ENCODE assay signal across 9 cellular contexts in genomic region chr17:31495049-31495885, GRCh38.
DNase-seq lines count a peak whose midpoint lies in the region; ATAC-seq and TF ChIP-seq lines count a peak whose summit lies in the region.
"Had no signal": no experiment of that assay in that cellular context is flagged by ENCODE, and none has a peak within 500 bp of the region (broad histone marks: within the 10 kb centered on the region; RNA-seq: fewer than 3 reads in every experiment).

No MANE protein-coding gene starts in this region.

- peaks cover 2 to 8% (median 3%) of the 10 kb centered on the region in 3 donors for H3K27me3 Mint-ChIP-seq in CD14-positive monocyte (ENCODE audit: low read depth in 3 of 3)

- ATAC-seq in GM18511 (IDR thresholded peaks at IDR 0.05; ENCODE audit: unreplicated experiment) (no peak), HG03571 (IDR thresholded peaks at IDR 0.05; ENCODE audit: unreplicated experiment) (no peak)
- ATAC-seq in activated CD4-positive, CD25-positive, alpha-beta regulatory T cell treated with anti-CD3 and anti-CD28 coated beads, Interleukin-2, amount 50 U/mL, for 24 hours: no peak

- H3K36me3 ChIP-seq in HUES48 (ENCODE audit: control insufficient read depth, insufficient read depth, low read length): no peaks in the 10 kb centered on the region
- H3K36me3 ChIP-seq in liver (ENCODE audit: control insufficient read depth in 4 of 4, insufficient read depth in 3 of 4, low read depth in 1 of 4, low read length in 3 of 4): no peaks in the 10 kb centered on the region

- H3K4me3 ChIP-seq in HUES48 (ENCODE audit: low read depth, low read length): no peak overlapping the region
- no peak overlapping the region for H3K4me3 ChIP-seq in liver (ENCODE audit: low read depth in 1 of 3, low read length in 3 of 3)

- H3K9ac ChIP-seq in HUES48 (ENCODE audit: low read depth, low read length) (no peak overlapping the region), liver (ENCODE audit: low read depth in 1 of 2, low read length in 2 of 2) (no peak overlapping the region)

- no peak for TF ChIP-seq CTCF in CD14-positive monocyte (IDR thresholded peaks at IDR 0.05)
- no peak for TF ChIP-seq CTCF in VCaP (conservative IDR thresholded peaks at IDR 0.05)
- TF ChIP-seq CTCF in liver (IDR thresholded peaks at IDR 0.05; ENCODE audit: low read depth, low read length, missing input control): no peak

- TF ChIP-seq RAD21 in liver (IDR thresholded peaks at IDR 0.05): peak in 1 of 2 donors; percentile 15

- WGBS in liver: 77% methylated on average over 10 of the region's 10 CpGs

- H3K4me1 ChIP-seq in HUES48 (ENCODE audit: control insufficient read depth, insufficient read depth, low read length): peaks cover 44% of the 10 kb centered on the region
- peaks cover 19 to 57% (median 38%) of the 10 kb centered on the region in 4 donors for H3K4me1 ChIP-seq in liver (ENCODE audit: control insufficient read depth in 4 of 4, insufficient read depth in 4 of 4, low read length in 3 of 4)

- H3K9me3 Mint-ChIP-seq in CD14-positive monocyte: no peaks in the 10 kb centered on the region

- H3K27ac Mint-ChIP-seq in CD14-positive monocyte: peak overlapping the region; percentile 94 to 98 (median 96)

- peaks cover 9 to 11% of the 10 kb centered on the region in 2 donors for H3K36me3 Mint-ChIP-seq in CD14-positive monocyte

- no peak for DNase-seq in CD14-positive monocyte (ENCODE audit: low spot score)
- no peak for DNase-seq in stimulated activated CD4-positive, alpha-beta T cell treated with anti-CD3 and anti-CD28 coated beads, Interleukin-4, amount 100 ng/mL, for 1 hour
- DNase-seq: kidney glomerular epithelial cell had no signal

- peak overlapping the region; percentile 8 for H3K27ac ChIP-seq in HUES48 (ENCODE audit: low read depth, low read length)
- H3K27ac ChIP-seq in VCaP: peak overlapping the region; percentile 57
- peak overlapping the region; percentile 60 to 61 for H3K27ac ChIP-seq in liver (ENCODE audit: low read depth in 1 of 2, low read length in 2 of 2)

- H3K9me3 ChIP-seq in HUES48 (ENCODE audit: control insufficient read depth, insufficient read depth, low read length) (no peaks in the 10 kb centered on the region), liver (ENCODE audit: control insufficient read depth in 4 of 4, low read length in 3 of 4) (no peaks in the 10 kb centered on the region)

- H3K4me3 Mint-ChIP-seq in CD14-positive monocyte: peak overlapping the region in 1 of 2 donors; percentile 59

- H3K27me3 ChIP-seq in HUES48 (ENCODE audit: control insufficient read depth, insufficient read depth, low read length): no peaks in the 10 kb centered on the region
- H3K27me3 ChIP-seq in liver (ENCODE audit: control insufficient read depth in 4 of 4, insufficient read depth in 4 of 4, low read length in 3 of 4): no peaks in the 10 kb centered on the region

- intact Hi-C loops in CD14-positive monocyte (cut with micrococcal nuclease): loop anchor here in 1 of 2 donors (10.0 kb wide), 1 partner anchor 90 kb away; no protein-coding TSS in a partner anchor

- H3K4me1 Mint-ChIP-seq in CD14-positive monocyte: peaks cover 59% of the 10 kb centered on the region

TF ChIP-seq in liver, 16 proteins besides CTCF, POLR2A, EP300 and RAD21:
- TF ChIP-seq RXRA (IDR thresholded peaks at IDR 0.05) (peak in 1 of 2 donors; percentile 28), HNF4A (conservative IDR thresholded peaks at IDR 0.05) (peak in 1 of 2 donors; percentile 9), FOXA1 (IDR thresholded peaks at IDR 0.05) (no peak), ZBTB33 (IDR thresholded peaks at IDR 0.05) (no peak)

Comparison
In these comparisons a context has a peak if more than half of its experiments do, and no peak if none do; other contexts are left out.
1. H3K27ac ChIP-seq: peak in every context shown above with its lines; median percentile 60 in liver; 57 in VCaP; 8 in HUES48.